9 cellular contexts compared by ENCODE assay signal in genomic region chr14:99684356-99684952, GRCh38. TPM values are rescaled to one million over a fixed set of nuclear protein-coding genes. Genes with fewer than 3 reads are reported as not detected.
DNase-seq lines count a peak whose midpoint lies in the region; ATAC-seq and TF ChIP-seq lines count a peak whose summit lies in the region.
"Had no signal": no experiment of that assay in that cellular context is flagged by ENCODE, and none has a peak within 500 bp of the region (broad histone marks: within the 10 kb centered on the region; RNA-seq: fewer than 3 reads in every experiment).

No MANE protein-coding gene starts in this region.

- no peak for TF ChIP-seq EP300 in esophagus muscularis mucosa (IDR thresholded peaks at IDR 0.05)

- no peaks in the 10 kb centered on the region for H3K9me2 ChIP-seq in Karpas-422 (replicated peaks; ENCODE audit: insufficient read depth, low read length)

- H4K20me1 ChIP-seq in Karpas-422 (ENCODE audit: insufficient read depth, low read depth, low read length) = peaks cover 4% of the 10 kb centered on the region; the same call in 1 of the 2 replicates

- no peak for TF ChIP-seq POLR2A in esophagus muscularis mucosa (IDR thresholded peaks at IDR 0.05; ENCODE audit: low read depth)

- H3K4me3 ChIP-seq in Karpas-422 (ENCODE audit: low read length) (peak overlapping the region; percentile 74), esophagus muscularis mucosa (peak overlapping the region; percentile 71 to 89 (median 84)), skeletal muscle cell (ENCODE audit: low read depth, low read length) (peak overlapping the region; percentile 58)

- H3K27me3 ChIP-seq in Karpas-422 (ENCODE audit: low read length) = no peaks in the 10 kb centered on the region
- peaks cover 0 to 11% (median 0%) of the 10 kb centered on the region in 4 donors for H3K27me3 ChIP-seq in esophagus muscularis mucosa

- intact Hi-C loops in esophagus muscularis mucosa (cut with DNase I) = no loop called here

- peak overlapping the region; percentile 89 for H3K4me2 ChIP-seq in Karpas-422 (ENCODE audit: low read depth, low read length, poor library complexity, severe bottlenecking)

- peak overlapping the region; percentile 1; the same call in 1 of the 2 replicates for H2AFZ ChIP-seq in Karpas-422 (ENCODE audit: low read length)

- H3K9me3 ChIP-seq in Karpas-422 (ENCODE audit: low read length) = no peaks in the 10 kb centered on the region
- no peaks in the 10 kb centered on the region for H3K9me3 ChIP-seq in esophagus muscularis mucosa

- ATAC-seq in GM21360 (IDR thresholded peaks at IDR 0.05; ENCODE audit: unreplicated experiment) = peak; percentile 28

- 18% methylated on average over 15 of the region's 51 CpGs for WGBS in esophagus muscularis mucosa

- H3K4me1 ChIP-seq in Karpas-422 (ENCODE audit: low read length) (peaks cover 22% of the 10 kb centered on the region), esophagus muscularis mucosa (peaks cover 13 to 24% (median 17%) of the 10 kb centered on the region in 4 donors)

- no peak overlapping the region for H3K27ac ChIP-seq in Karpas-422 (ENCODE audit: low read length)
- peak overlapping the region; percentile 64 to 80 (median 69) for H3K27ac ChIP-seq in esophagus muscularis mucosa (replicated peaks in 1 of 4)

- TF ChIP-seq CTCF in esophagus muscularis mucosa (IDR thresholded peaks at IDR 0.05) = no peak

- H3K9ac ChIP-seq in Karpas-422 (ENCODE audit: low read length) = peak overlapping the region; percentile 67

- H3K79me2 ChIP-seq in Karpas-422 (ENCODE audit: low read length) = no peaks in the 10 kb centered on the region

- DNase-seq in COR-L47 (lab: John Stamatoyannopoulos, UW) (peak; percentile 71), Karpas-422 (no peak), esophagus muscularis mucosa (ENCODE audit: extremely low spot score) (no peak), skeletal muscle cell (ENCODE audit: low read depth) (no peak), epidermal melanocyte (ENCODE audit: insufficient read length, low spot score) (no peak), Ammon's horn (ENCODE audit: low spot score) (no peak), islet precursor cell (no peak)

- no peaks in the 10 kb centered on the region for H3K36me3 ChIP-seq in Karpas-422 (ENCODE audit: insufficient read depth, low read length)
- no peaks in the 10 kb centered on the region for H3K36me3 ChIP-seq in esophagus muscularis mucosa

RNA-seq across cellular contexts. Expression of gene CYP46A1, which starts 0.4 kb away (rescaled TPM):
- total RNA-seq in Karpas-422 (2014; rRNA removed; shearing (Covaris generic); ENCODE audit: low replicate concordance) = 0.52 and 1.3 TPM in 2 replicates
- total RNA-seq in esophagus muscularis mucosa = 1 to 10 TPM; 1.2 to 2.5 (median 1.9) TPM
- total RNA-seq: SK-MEL-5 had no signal

RNA-seq across cellular contexts. Expression of gene HHIPL1, which starts 39.5 kb away (rescaled TPM):
- 0.07 TPM in 1 of 2 replicates, not detected in the other for total RNA-seq in Karpas-422 (2014; rRNA removed; shearing (Covaris generic); ENCODE audit: low replicate concordance)
- 1 to 10 TPM; 4.2 to 9.1 (median 5.9) TPM for total RNA-seq in esophagus muscularis mucosa
